Comparison of ENCODE assay signal across 10 cellular contexts in genomic region chr4:165874072-165874798, GRCh38. TPM values are rescaled to one million over a fixed set of nuclear protein-coding genes. Genes with fewer than 3 reads are reported as not detected.
DNase-seq lines count a peak whose midpoint lies in the region; ATAC-seq and TF ChIP-seq lines count a peak whose summit lies in the region.
"Had no signal": no experiment of that assay in that cellular context is flagged by ENCODE, and none has a peak within 500 bp of the region (broad histone marks: within the 10 kb centered on the region; RNA-seq: fewer than 3 reads in every experiment).

No MANE protein-coding gene starts in this region.

- ATAC-seq in sciatic nerve (peak; percentile 25), T-cell (replicated peaks in 1 of 4) (no peak)
- no peak for ATAC-seq in effector memory CD8-positive, alpha-beta T cell (replicated peaks)

- H3K9me3 ChIP-seq in SJCRH30 (replicated peaks) (no peaks in the 10 kb centered on the region), right atrium auricular region (no peaks in the 10 kb centered on the region)
- H3K9me3 ChIP-seq: adrenal gland had no signal

- no peak overlapping the region for H3K4me3 Mint-ChIP-seq in effector memory CD8-positive, alpha-beta T cell
- H3K4me3 Mint-ChIP-seq in T-cell: peak overlapping the region in 1 of 3 donors; percentile 41

- intact Hi-C loops in sciatic nerve (cut with DNase I): no loop called here

- H3K27ac Mint-ChIP-seq in effector memory CD8-positive, alpha-beta T cell: no peak overlapping the region
- no peak overlapping the region for H3K27ac Mint-ChIP-seq in T-cell

- CTCF ChIA-PET in GM10248 (lab: Yijun Ruan, JAX) (interaction anchor here (1.1 kb wide), 1 partner anchor 13 kb away, joined by 3 read pairs; no protein-coding TSS in a partner anchor), T-cell (lab: Charles Lee) (no interaction called here)

- no peaks in the 10 kb centered on the region for H3K36me3 ChIP-seq in SJCRH30
- H3K36me3 ChIP-seq in right atrium auricular region: no peaks in the 10 kb centered on the region
- H3K36me3 ChIP-seq: adrenal gland had no signal

- peaks cover 25 to 43% of the 10 kb centered on the region in 2 donors for H3K27me3 Mint-ChIP-seq in effector memory CD8-positive, alpha-beta T cell
- H3K27me3 Mint-ChIP-seq in T-cell: peaks cover 42 to 45% of the 10 kb centered on the region in 2 donors

- H3K4me1 ChIP-seq in SJCRH30: no peaks in the 10 kb centered on the region
- peaks cover 0 to 16% of the 10 kb centered on the region in 2 donors for H3K4me1 ChIP-seq in right atrium auricular region
- H3K4me1 ChIP-seq: adrenal gland had no signal

- H3K36me3 Mint-ChIP-seq in effector memory CD8-positive, alpha-beta T cell (ENCODE audit: insufficient read depth): peaks cover 3% of the 10 kb centered on the region
- no peaks in the 10 kb centered on the region for H3K36me3 Mint-ChIP-seq in T-cell

- peak; percentile 8 for DNase-seq in GM10248 (ENCODE audit: extremely low spot score)
- peak; percentile 13 to 29 for DNase-seq in SJCRH30
- no peak for DNase-seq in right atrium auricular region (ENCODE audit: low spot score)
- DNase-seq in sciatic nerve (ENCODE audit: low spot score): no peak
- no peak for DNase-seq in effector memory CD8-positive, alpha-beta T cell
- no peak for DNase-seq in T-cell
- DNase-seq in COLO829 (ENCODE audit: low spot score): no peak
- no peak for DNase-seq in mesenteric fat pad (ENCODE audit: low spot score)
- DNase-seq: stimulated activated CD4-positive, alpha-beta T cell treated with anti-CD3 and anti-CD28 coated beads, Interleukin-4, amount 100 ng/mL, for 4 hours had no signal

- peaks cover 0 to 1% of the 10 kb centered on the region in 2 donors for H3K4me1 Mint-ChIP-seq in effector memory CD8-positive, alpha-beta T cell (ENCODE audit: low read depth in 2 of 2)
- peaks cover 0 to 14% (median 9%) of the 10 kb centered on the region in 3 donors for H3K4me1 Mint-ChIP-seq in T-cell

- POLR2A ChIA-PET in GM10248 (lab: Yijun Ruan, JAX): no interaction called here
- POLR2A ChIA-PET in T-cell (lab: Charles Lee): no interaction called here

- H3K27ac ChIP-seq in SJCRH30: no peak overlapping the region; the same call in 1 of the 2 replicates
- peak overlapping the region in 1 of 2 donors; percentile 15 for H3K27ac ChIP-seq in right atrium auricular region

- no peaks in the 10 kb centered on the region for H3K27me3 ChIP-seq in SJCRH30
- no peaks in the 10 kb centered on the region for H3K27me3 ChIP-seq in right atrium auricular region

- no peak for TF ChIP-seq CTCF in GM10248 (IDR thresholded peaks at IDR 0.05; ENCODE audit: control extremely low read depth, extremely low read depth, low read depth, missing control alignments)
- no peak for TF ChIP-seq CTCF in right atrium auricular region (IDR thresholded peaks at IDR 0.05)

- peaks cover 4 to 6% of the 10 kb centered on the region in 2 donors for H3K9me3 Mint-ChIP-seq in effector memory CD8-positive, alpha-beta T cell
- H3K9me3 Mint-ChIP-seq in T-cell: no peaks in the 10 kb centered on the region

- H3K4me3 ChIP-seq in SJCRH30 (peak overlapping the region; percentile 62), right atrium auricular region (peak overlapping the region; percentile 46 to 55)

RNA-seq across cellular contexts. Expression of gene TLL1, which starts 1.2 kb away (rescaled TPM):
- total RNA-seq in SJCRH30 (2014; rRNA removed; shearing (Covaris generic)): 1.0 and 1.4 TPM in 2 replicates
- total RNA-seq in right atrium auricular region (1 to 10 TPM; 1.7 to 4.4 TPM), sciatic nerve (14.3 TPM), T-cell (not detected), mesenteric fat pad (7.2 TPM)

Comparison
In these comparisons a context has a peak if more than half of its experiments do, and no peak if none do; other contexts are left out.
1. DNase-seq: peak in GM10248 (single experiment) and SJCRH30 (2 of 2); none in right atrium auricular region (single experiment), sciatic nerve (single experiment), effector memory CD8-positive, alpha-beta T cell (0 of 3), T-cell (0 of 34), COLO829 (single experiment) and mesenteric fat pad (single experiment).